7 cellular contexts compared by ENCODE assay signal in the genomic region with DNA sequence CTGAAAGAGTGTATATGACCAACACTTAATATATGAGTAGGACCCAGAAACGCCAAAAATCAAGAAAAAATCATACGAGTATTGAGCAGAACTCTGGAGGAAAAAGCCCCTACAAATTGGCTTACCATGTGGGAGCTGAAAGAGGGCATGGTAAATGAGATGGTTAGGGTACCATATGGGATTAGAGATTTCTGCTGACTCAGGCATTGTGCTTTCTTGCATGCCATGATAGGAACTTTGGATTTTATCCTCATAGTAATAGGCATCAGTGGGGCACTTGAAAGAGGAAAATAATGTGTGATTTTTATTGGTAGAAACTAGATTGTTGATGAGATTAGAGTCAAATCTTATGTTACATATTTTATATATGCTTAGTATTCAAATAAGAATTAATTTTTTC.
"Had no signal": no experiment of that assay in that cellular context is flagged by ENCODE, and none has a peak within 500 bp of the region (broad histone marks: within the 10 kb centered on the region; RNA-seq: fewer than 3 reads in every experiment).

No MANE protein-coding gene starts in this region.

- DNase-seq: H7, HFFc6, KG1 had no signal

- H3K36me3 ChIP-seq: HAP-1 had no signal

- H3K27ac ChIP-seq: HL-60 had no signal

- H3K4me2 ChIP-seq: GM23338 had no signal

- H3K4me3 ChIP-seq: GM23338, HAP-1 had no signal

- ATAC-seq: GM23338, HCT116 had no signal

- H2AFZ ChIP-seq: GM23338 had no signal

- H3K9me3 ChIP-seq: HAP-1 had no signal

- H3K4me1 ChIP-seq: HAP-1 had no signal
